ENCODE assay signal across 13 cellular contexts in the genomic region with DNA sequence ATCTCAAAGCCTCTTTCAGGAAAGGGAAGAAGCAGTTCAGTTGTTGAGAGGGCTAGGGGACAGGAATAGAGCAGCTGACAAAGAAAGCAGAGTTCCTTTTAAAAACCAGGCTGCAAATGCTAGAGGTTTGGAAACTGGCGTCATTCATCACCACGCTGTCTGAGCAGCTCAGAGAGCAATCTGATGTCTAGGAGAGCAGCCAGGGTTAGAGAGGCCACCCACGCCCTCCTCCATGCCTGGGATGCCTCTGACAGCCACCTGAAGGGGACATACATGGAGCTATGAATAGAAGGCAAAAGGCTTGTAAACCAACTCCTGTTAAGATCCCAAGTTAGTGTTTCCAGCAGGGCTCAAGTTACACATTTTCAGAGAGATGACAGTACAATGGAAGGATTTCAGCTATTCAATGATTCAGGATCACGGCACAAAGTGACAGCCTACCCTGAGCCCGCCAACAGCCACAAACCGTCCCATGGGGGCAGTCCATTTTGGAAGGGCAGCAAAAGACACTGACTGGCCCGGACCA. TPM values are rescaled to one million over a fixed set of nuclear protein-coding genes. Genes with fewer than 3 reads are reported as not detected.
DNase-seq lines count a peak whose midpoint lies in the region; ATAC-seq and TF ChIP-seq lines count a peak whose summit lies in the region.
"Had no signal": no experiment of that assay in that cellular context is flagged by ENCODE, and none has a peak within 500 bp of the region (broad histone marks: within the 10 kb centered on the region; RNA-seq: fewer than 3 reads in every experiment).

No MANE protein-coding gene starts in this region.

- intact Hi-C loops in CD14-positive monocyte (cut with micrococcal nuclease), result no loop called here

- H3K9me3 Mint-ChIP-seq in CD14-positive monocyte, result no peaks in the 10 kb centered on the region
- no peaks in the 10 kb centered on the region for H3K9me3 Mint-ChIP-seq in osteocyte (ENCODE audit: unreplicated experiment)
- H3K9me3 Mint-ChIP-seq: activated naive CD8-positive, alpha-beta T cell treated with anti-CD3 and anti-CD28 coated beads for 36 hours had no signal

- no peak overlapping the region for H3K4me3 Mint-ChIP-seq in CD14-positive monocyte
- H3K4me3 Mint-ChIP-seq in osteocyte (ENCODE audit: unreplicated experiment), result no peak overlapping the region
- H3K4me3 Mint-ChIP-seq: activated naive CD8-positive, alpha-beta T cell treated with anti-CD3 and anti-CD28 coated beads for 36 hours had no signal

- H3K36me3 Mint-ChIP-seq in CD14-positive monocyte (peaks cover 31 to 72% of the 10 kb centered on the region in 2 donors), osteocyte (ENCODE audit: unreplicated experiment) (peaks cover 15% of the 10 kb centered on the region)

- H3K4me1 Mint-ChIP-seq in CD14-positive monocyte (peaks cover 33% of the 10 kb centered on the region), osteocyte (ENCODE audit: unreplicated experiment) (peaks cover 11% of the 10 kb centered on the region)

- no peak for DNase-seq in CD14-positive monocyte (ENCODE audit: low spot score)
- peak; percentile 82 for DNase-seq in fibroblast of mammary gland (ENCODE audit: low read depth)
- DNase-seq in osteocyte (ENCODE audit: extremely low spot score, unreplicated experiment), result no peak
- DNase-seq in activated gamma-delta T cell (lab: John Stamatoyannopoulos, UW), result no peak
- DNase-seq in T-helper 9 cell, result no peak
- DNase-seq: activated naive CD8-positive, alpha-beta T cell treated with anti-CD3 and anti-CD28 coated beads for 36 hours; NCI-H1417 treated with DMSO at 0.1 percent for 48 hours had no signal

- ATAC-seq in SK-N-SH treated with all-trans-retinoic acid at 6 μM for 48 hours (peak; percentile 87), HG03342 (IDR thresholded peaks at IDR 0.05; ENCODE audit: unreplicated experiment) (no peak), GM18517 (IDR thresholded peaks at IDR 0.05; ENCODE audit: unreplicated experiment) (no peak)
- ATAC-seq: HCT116 had no signal

- H3K27me3 Mint-ChIP-seq in CD14-positive monocyte (ENCODE audit: low read depth in 3 of 3) (no peaks in the 10 kb centered on the region), osteocyte (ENCODE audit: unreplicated experiment) (no peaks in the 10 kb centered on the region)
- H3K27me3 Mint-ChIP-seq: activated naive CD8-positive, alpha-beta T cell treated with anti-CD3 and anti-CD28 coated beads for 36 hours had no signal

- H3K4me3 ChIP-seq in fibroblast of mammary gland (ENCODE audit: control insufficient read depth, low read depth, low read length), result no peak overlapping the region

- H3K27ac Mint-ChIP-seq in CD14-positive monocyte (peak overlapping the region in 4 of 7 donors; percentile 12 to 55 (median 34)), osteocyte (ENCODE audit: unreplicated experiment) (peak overlapping the region; percentile 15)
- H3K27ac Mint-ChIP-seq: activated naive CD8-positive, alpha-beta T cell treated with anti-CD3 and anti-CD28 coated beads for 36 hours had no signal

- TF ChIP-seq CTCF in CD14-positive monocyte (IDR thresholded peaks at IDR 0.05) (no peak), fibroblast of mammary gland (conservative IDR thresholded peaks at IDR 0.05; ENCODE audit: control insufficient read depth, insufficient read depth, low read depth, low read length) (no peak), osteocyte (IDR thresholded peaks at IDR 0.05) (no peak)

TF ChIP-seq in SK-N-SH treated with all-trans-retinoic acid at 6 μM for 48 hours, 23 proteins besides CTCF, POLR2A, EP300 and RAD21:
- TF ChIP-seq, protein P1, sequence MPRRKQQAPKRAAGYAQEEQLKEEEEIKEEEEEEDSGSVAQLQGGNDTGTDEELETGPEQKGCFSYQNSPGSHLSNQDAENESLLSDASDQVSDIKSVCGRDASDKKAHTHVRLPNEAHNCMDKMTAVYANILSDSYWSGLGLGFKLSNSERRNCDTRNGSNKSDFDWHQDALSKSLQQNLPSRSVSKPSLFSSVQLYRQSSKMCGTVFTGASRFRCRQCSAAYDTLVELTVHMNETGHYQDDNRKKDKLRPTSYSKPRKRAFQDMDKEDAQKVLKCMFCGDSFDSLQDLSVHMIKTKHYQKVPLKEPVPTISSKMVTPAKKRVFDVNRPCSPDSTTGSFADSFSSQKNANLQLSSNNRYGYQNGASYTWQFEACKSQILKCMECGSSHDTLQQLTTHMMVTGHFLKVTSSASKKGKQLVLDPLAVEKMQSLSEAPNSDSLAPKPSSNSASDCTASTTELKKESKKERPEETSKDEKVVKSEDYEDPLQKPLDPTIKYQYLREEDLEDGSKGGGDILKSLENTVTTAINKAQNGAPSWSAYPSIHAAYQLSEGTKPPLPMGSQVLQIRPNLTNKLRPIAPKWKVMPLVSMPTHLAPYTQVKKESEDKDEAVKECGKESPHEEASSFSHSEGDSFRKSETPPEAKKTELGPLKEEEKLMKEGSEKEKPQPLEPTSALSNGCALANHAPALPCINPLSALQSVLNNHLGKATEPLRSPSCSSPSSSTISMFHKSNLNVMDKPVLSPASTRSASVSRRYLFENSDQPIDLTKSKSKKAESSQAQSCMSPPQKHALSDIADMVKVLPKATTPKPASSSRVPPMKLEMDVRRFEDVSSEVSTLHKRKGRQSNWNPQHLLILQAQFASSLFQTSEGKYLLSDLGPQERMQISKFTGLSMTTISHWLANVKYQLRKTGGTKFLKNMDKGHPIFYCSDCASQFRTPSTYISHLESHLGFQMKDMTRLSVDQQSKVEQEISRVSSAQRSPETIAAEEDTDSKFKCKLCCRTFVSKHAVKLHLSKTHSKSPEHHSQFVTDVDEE (CRISPR knock-in tag; IDR thresholded peaks at IDR 0.05), result no peak

RNA-seq across cellular contexts. Expression of a gene that starts 12.4 kb away (rescaled TPM):
- polyA plus RNA-seq in CD14-positive monocyte, result 100 to 1,000 TPM; 165 to 171 TPM
- 121 and 126 TPM in 2 replicates for total RNA-seq in osteocyte

RNA-seq across cellular contexts. Expression of a gene that starts 19.8 kb away (rescaled TPM):
- polyA plus RNA-seq in CD14-positive monocyte, result not detected
- total RNA-seq in osteocyte, result not detected in 2 replicates
- total RNA-seq: glomerular endothelial cell, urinary bladder had no signal

RNA-seq across cellular contexts. Expression of a gene that starts 21.3 kb away (rescaled TPM):
- 1 to 10 TPM; 1.9 to 2.0 TPM for polyA plus RNA-seq in CD14-positive monocyte
- 38.5 and 40.4 TPM in 2 replicates for total RNA-seq in osteocyte

RNA-seq across cellular contexts. Expression of a gene that starts 29.9 kb away (rescaled TPM):
- 10 to 100 TPM; 13.2 to 16.0 TPM for polyA plus RNA-seq in CD14-positive monocyte
- total RNA-seq in osteocyte, result 2.3 and 2.4 TPM in 2 replicates

RNA-seq across cellular contexts. Expression of a gene that starts 38.5 kb away (rescaled TPM):
- not detected for polyA plus RNA-seq in CD14-positive monocyte
- not detected in 2 replicates for total RNA-seq in osteocyte
